1 cellular context compared by ENCODE assay signal in the genomic region with DNA sequence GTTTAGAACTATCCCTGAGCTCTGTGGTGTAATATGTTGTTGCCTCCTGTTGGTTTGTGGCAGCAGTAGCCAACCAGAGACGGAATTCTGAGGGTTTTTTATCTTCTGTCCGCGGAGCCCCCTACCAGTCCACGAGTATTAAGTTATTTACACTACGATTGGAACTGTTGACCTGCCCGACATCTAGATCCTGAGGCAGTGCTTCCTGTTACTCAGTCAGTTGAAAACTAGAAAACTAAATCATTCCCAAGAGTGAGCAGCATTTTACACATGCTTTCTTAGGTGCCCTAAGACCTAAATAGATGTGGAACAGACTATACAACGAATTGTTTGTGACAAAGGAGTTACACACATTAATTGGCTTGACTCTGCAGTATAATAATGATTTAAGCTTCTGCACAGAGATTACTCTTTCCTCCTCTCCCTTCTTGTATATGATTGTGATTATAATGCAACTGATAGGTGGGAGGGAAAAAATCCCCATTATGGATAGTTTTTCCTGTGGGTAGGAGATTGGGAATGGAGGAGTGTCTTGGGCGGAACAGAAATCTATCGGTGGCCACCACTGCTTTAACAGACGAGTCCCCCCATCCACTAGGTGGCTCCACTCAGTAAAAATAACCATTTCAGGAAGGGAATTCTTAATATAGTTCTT.
TF ChIP-seq lines count a peak whose summit lies in the region.

No MANE protein-coding gene starts in this region.

TF ChIP-seq in HepG2, 621 proteins besides CTCF, POLR2A, EP300 and RAD21 (continued from another document):
- TF ChIP-seq SPEN (CRISPR knock-in tag; IDR thresholded peaks at IDR 0.05; ENCODE audit: low read depth) (no peak), NCOR1 (IDR thresholded peaks at IDR 0.05; ENCODE audit: borderline replicate concordance, low read length) (no peak), CBX2 (IDR thresholded peaks at IDR 0.05; ENCODE audit: low read depth, low read length) (no peak), CBX2 (CRISPR knock-in tag; IDR thresholded peaks at IDR 0.05; ENCODE audit: low read depth) (no peak), PCBP2 (optimal IDR thresholded peaks at IDR 0.05; ENCODE audit: low read depth, low read length, poor library complexity, severe bottlenecking) (no peak), ZNF569 (CRISPR knock-in tag; IDR thresholded peaks at IDR 0.05; ENCODE audit: borderline replicate concordance) (no peak), MAFK (conservative IDR thresholded peaks at IDR 0.05 in 1 of 2, IDR thresholded peaks at IDR 0.05 in 1 of 2; ENCODE audit: low read length in 2 of 2) (no peak), MIER3 (CRISPR knock-in tag; IDR thresholded peaks at IDR 0.05; ENCODE audit: borderline replicate concordance) (no peak; the same call in 1 of the 2 replicates), NFYB (CRISPR knock-in tag; IDR thresholded peaks at IDR 0.05) (no peak), MAZ (IDR thresholded peaks at IDR 0.05; ENCODE audit: borderline replicate concordance, low read depth, low read length) (no peak), MAZ (CRISPR knock-in tag; IDR thresholded peaks at IDR 0.05; ENCODE audit: low read depth) (no peak), BRCA1 (CRISPR knock-in tag; IDR thresholded peaks at IDR 0.05) (no peak; the same call in 1 of the 2 replicates), MXI1 (IDR thresholded peaks at IDR 0.05; ENCODE audit: borderline replicate concordance, low read depth, low read length) (no peak; the same call in 2 of the 3 replicates), ZNF33B (CRISPR knock-in tag; IDR thresholded peaks at IDR 0.05) (no peak), ZNF337 (CRISPR knock-in tag; IDR thresholded peaks at IDR 0.05; ENCODE audit: borderline replicate concordance, low read depth) (no peak), ZNF644 (CRISPR knock-in tag; IDR thresholded peaks at IDR 0.05; ENCODE audit: low read depth) (peak; percentile 71), LCORL (IDR thresholded peaks at IDR 0.05) (no peak), LCORL (CRISPR knock-in tag; IDR thresholded peaks at IDR 0.05) (no peak), RAD51 (IDR thresholded peaks at IDR 0.05; ENCODE audit: borderline replicate concordance) (no peak), ZNF432 (CRISPR knock-in tag; IDR thresholded peaks at IDR 0.05; ENCODE audit: borderline replicate concordance) (no peak), REPIN1 (CRISPR knock-in tag; IDR thresholded peaks at IDR 0.05; ENCODE audit: borderline replicate concordance, low read depth) (peak; percentile 34; the same call in 1 of the 2 replicates)
- TF ChIP-seq, protein P1, sequence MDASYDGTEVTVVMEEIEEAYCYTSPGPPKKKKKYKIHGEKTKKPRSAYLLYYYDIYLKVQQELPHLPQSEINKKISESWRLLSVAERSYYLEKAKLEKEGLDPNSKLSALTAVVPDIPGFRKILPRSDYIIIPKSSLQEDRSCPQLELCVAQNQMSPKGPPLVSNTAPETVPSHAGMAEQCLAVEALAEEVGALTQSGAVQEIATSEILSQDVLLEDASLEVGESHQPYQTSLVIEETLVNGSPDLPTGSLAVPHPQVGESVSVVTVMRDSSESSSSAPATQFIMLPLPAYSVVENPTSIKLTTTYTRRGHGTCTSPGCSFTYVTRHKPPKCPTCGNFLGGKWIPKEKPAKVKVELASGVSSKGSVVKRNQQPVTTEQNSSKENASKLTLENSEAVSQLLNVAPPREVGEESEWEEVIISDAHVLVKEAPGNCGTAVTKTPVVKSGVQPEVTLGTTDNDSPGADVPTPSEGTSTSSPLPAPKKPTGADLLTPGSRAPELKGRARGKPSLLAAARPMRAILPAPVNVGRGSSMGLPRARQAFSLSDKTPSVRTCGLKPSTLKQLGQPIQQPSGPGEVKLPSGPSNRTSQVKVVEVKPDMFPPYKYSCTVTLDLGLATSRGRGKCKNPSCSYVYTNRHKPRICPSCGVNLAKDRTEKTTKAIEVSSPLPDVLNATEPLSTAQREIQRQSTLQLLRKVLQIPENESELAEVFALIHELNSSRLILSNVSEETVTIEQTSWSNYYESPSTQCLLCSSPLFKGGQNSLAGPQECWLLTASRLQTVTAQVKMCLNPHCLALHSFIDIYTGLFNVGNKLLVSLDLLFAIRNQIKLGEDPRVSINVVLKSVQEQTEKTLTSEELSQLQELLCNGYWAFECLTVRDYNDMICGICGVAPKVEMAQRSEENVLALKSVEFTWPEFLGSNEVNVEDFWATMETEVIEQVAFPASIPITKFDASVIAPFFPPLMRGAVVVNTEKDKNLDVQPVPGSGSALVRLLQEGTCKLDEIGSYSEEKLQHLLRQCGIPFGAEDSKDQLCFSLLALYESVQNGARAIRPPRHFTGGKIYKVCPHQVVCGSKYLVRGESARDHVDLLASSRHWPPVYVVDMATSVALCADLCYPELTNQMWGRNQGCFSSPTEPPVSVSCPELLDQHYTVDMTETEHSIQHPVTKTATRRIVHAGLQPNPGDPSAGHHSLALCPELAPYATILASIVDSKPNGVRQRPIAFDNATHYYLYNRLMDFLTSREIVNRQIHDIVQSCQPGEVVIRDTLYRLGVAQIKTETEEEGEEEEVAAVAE (CRISPR knock-in tag; IDR thresholded peaks at IDR 0.05; ENCODE audit: borderline replicate concordance) = no peak; the same call in 1 of the 2 replicates
- TF ChIP-seq, protein P2, sequence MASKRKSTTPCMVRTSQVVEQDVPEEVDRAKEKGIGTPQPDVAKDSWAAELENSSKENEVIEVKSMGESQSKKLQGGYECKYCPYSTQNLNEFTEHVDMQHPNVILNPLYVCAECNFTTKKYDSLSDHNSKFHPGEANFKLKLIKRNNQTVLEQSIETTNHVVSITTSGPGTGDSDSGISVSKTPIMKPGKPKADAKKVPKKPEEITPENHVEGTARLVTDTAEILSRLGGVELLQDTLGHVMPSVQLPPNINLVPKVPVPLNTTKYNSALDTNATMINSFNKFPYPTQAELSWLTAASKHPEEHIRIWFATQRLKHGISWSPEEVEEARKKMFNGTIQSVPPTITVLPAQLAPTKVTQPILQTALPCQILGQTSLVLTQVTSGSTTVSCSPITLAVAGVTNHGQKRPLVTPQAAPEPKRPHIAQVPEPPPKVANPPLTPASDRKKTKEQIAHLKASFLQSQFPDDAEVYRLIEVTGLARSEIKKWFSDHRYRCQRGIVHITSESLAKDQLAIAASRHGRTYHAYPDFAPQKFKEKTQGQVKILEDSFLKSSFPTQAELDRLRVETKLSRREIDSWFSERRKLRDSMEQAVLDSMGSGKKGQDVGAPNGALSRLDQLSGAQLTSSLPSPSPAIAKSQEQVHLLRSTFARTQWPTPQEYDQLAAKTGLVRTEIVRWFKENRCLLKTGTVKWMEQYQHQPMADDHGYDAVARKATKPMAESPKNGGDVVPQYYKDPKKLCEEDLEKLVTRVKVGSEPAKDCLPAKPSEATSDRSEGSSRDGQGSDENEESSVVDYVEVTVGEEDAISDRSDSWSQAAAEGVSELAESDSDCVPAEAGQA (IDR thresholded peaks at IDR 0.05; ENCODE audit: low read depth) = no peak
- TF ChIP-seq, protein P2 (CRISPR knock-in tag; IDR thresholded peaks at IDR 0.05; ENCODE audit: borderline replicate concordance) = no peak
- TF ChIP-seq, protein P3, sequence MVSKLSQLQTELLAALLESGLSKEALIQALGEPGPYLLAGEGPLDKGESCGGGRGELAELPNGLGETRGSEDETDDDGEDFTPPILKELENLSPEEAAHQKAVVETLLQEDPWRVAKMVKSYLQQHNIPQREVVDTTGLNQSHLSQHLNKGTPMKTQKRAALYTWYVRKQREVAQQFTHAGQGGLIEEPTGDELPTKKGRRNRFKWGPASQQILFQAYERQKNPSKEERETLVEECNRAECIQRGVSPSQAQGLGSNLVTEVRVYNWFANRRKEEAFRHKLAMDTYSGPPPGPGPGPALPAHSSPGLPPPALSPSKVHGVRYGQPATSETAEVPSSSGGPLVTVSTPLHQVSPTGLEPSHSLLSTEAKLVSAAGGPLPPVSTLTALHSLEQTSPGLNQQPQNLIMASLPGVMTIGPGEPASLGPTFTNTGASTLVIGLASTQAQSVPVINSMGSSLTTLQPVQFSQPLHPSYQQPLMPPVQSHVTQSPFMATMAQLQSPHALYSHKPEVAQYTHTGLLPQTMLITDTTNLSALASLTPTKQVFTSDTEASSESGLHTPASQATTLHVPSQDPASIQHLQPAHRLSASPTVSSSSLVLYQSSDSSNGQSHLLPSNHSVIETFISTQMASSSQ (IDR thresholded peaks at IDR 0.05; ENCODE audit: low read depth) = no peak
- TF ChIP-seq, protein P3 (CRISPR knock-in tag; IDR thresholded peaks at IDR 0.05; ENCODE audit: borderline replicate concordance) = peak; percentile 29; the same call in 1 of the 2 replicates
- TF ChIP-seq, protein P4, sequence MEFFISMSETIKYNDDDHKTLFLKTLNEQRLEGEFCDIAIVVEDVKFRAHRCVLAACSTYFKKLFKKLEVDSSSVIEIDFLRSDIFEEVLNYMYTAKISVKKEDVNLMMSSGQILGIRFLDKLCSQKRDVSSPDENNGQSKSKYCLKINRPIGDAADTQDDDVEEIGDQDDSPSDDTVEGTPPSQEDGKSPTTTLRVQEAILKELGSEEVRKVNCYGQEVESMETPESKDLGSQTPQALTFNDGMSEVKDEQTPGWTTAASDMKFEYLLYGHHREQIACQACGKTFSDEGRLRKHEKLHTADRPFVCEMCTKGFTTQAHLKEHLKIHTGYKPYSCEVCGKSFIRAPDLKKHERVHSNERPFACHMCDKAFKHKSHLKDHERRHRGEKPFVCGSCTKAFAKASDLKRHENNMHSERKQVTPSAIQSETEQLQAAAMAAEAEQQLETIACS (CRISPR knock-in tag; IDR thresholded peaks at IDR 0.05) = no peak
- TF ChIP-seq, protein P5, sequence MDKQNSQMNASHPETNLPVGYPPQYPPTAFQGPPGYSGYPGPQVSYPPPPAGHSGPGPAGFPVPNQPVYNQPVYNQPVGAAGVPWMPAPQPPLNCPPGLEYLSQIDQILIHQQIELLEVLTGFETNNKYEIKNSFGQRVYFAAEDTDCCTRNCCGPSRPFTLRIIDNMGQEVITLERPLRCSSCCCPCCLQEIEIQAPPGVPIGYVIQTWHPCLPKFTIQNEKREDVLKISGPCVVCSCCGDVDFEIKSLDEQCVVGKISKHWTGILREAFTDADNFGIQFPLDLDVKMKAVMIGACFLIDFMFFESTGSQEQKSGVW (CRISPR knock-in tag; IDR thresholded peaks at IDR 0.05; ENCODE audit: borderline replicate concordance) = peak; percentile 96
- TF ChIP-seq, protein P6, sequence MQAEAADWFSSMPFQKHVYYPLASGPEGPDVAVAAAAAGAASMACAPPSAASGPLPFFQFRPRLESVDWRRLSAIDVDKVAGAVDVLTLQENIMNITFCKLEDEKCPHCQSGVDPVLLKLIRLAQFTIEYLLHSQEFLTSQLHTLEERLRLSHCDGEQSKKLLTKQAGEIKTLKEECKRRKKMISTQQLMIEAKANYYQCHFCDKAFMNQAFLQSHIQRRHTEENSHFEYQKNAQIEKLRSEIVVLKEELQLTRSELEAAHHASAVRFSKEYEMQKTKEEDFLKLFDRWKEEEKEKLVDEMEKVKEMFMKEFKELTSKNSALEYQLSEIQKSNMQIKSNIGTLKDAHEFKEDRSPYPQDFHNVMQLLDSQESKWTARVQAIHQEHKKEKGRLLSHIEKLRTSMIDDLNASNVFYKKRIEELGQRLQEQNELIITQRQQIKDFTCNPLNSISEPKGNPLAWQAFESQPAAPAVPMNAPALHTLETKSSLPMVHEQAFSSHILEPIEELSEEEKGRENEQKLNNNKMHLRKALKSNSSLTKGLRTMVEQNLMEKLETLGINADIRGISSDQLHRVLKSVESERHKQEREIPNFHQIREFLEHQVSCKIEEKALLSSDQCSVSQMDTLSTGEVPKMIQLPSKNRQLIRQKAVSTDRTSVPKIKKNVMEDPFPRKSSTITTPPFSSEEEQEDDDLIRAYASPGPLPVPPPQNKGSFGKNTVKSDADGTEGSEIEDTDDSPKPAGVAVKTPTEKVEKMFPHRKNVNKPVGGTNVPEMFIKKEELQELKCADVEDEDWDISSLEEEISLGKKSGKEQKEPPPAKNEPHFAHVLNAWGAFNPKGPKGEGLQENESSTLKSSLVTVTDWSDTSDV (CRISPR knock-in tag; IDR thresholded peaks at IDR 0.05) = no peak
